In the genomic region with DNA sequence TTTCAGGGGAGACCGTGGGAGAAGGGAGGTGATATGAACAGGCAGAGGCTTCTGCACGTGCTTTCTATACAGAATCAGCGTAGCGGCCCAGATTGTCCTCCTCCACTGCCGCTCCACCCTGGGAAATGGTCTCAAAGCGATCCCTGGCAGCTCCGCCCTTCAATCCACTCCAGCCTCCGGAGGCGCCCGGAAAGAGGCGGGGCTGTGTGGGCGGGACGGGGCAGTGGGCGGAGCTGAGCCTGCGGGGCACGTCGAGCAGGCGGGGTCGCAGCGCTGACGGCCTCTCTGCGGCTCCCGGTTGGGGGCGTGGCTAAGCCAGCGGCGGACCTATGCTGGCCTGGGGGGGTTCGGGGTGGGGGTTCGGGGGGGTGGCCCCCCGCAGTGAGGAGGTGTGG, we compare ENCODE assay signal across 8 cellular contexts.
A peak's percentile ranks its signal among the peaks of the same experiment; 100 is the strongest.
DNase-seq lines count a peak whose midpoint lies in the region; ATAC-seq lines count a peak whose summit lies in the region.

No MANE protein-coding gene starts in this region.

- H3K4me3 Mint-ChIP-seq in central memory CD8-positive, alpha-beta T cell: peak overlapping the region; percentile 62

- no peaks in the 10 kb centered on the region for H3K36me3 Mint-ChIP-seq in central memory CD8-positive, alpha-beta T cell (ENCODE audit: insufficient read depth)

- peaks cover 6% of the 10 kb centered on the region for H3K4me1 Mint-ChIP-seq in central memory CD8-positive, alpha-beta T cell

- no peaks in the 10 kb centered on the region for H3K27me3 Mint-ChIP-seq in central memory CD8-positive, alpha-beta T cell

- ATAC-seq in HG03064 (IDR thresholded peaks at IDR 0.05; ENCODE audit: low read depth, unreplicated experiment): peak; percentile 80
- ATAC-seq in activated CD4-positive, CD25-positive, alpha-beta regulatory T cell treated with anti-CD3 and anti-CD28 coated beads, Interleukin-2, amount 50 U/mL, for 24 hours: peak; percentile 86 to 87
- ATAC-seq in central memory CD8-positive, alpha-beta T cell (replicated peaks; ENCODE audit: extremely low read depth, poor library complexity, severe bottlenecking): peak; percentile 79

- peak; percentile 30 for DNase-seq in NK-92 (lab: John Stamatoyannopoulos, UW; ENCODE audit: unreplicated experiment)
- DNase-seq in NK-92 treated with Interleukin-12 subunit alpha and Interleukin-12 subunit beta, amount 100 ng/mL, for 24 hours (lab: John Stamatoyannopoulos, UW): no peak
- DNase-seq in NCI-H2171 treated with DMSO at 0.1 percent for 48 hours (lab: John Stamatoyannopoulos, UW): peak; percentile 55
- peak; percentile 68 for DNase-seq in central memory CD8-positive, alpha-beta T cell (ENCODE audit: low spot score in 2 of 2)
- DNase-seq in kidney glomerular epithelial cell (lab: John Stamatoyannopoulos, UW): peak; percentile 38
- peak; percentile 66 to 67 for DNase-seq in stimulated activated CD4-positive, alpha-beta T cell treated with anti-CD3 and anti-CD28 coated beads, Interleukin-1b, Interleukin-23, amount 100 ng/mL, for 1 hour (ENCODE audit: low read depth in 2 of 2)

- H3K9me3 Mint-ChIP-seq in central memory CD8-positive, alpha-beta T cell: no peaks in the 10 kb centered on the region

- no peak overlapping the region for H3K27ac Mint-ChIP-seq in central memory CD8-positive, alpha-beta T cell (ENCODE audit: low read depth)
